ENCODE assay signal across 13 cellular contexts in the genomic region with DNA sequence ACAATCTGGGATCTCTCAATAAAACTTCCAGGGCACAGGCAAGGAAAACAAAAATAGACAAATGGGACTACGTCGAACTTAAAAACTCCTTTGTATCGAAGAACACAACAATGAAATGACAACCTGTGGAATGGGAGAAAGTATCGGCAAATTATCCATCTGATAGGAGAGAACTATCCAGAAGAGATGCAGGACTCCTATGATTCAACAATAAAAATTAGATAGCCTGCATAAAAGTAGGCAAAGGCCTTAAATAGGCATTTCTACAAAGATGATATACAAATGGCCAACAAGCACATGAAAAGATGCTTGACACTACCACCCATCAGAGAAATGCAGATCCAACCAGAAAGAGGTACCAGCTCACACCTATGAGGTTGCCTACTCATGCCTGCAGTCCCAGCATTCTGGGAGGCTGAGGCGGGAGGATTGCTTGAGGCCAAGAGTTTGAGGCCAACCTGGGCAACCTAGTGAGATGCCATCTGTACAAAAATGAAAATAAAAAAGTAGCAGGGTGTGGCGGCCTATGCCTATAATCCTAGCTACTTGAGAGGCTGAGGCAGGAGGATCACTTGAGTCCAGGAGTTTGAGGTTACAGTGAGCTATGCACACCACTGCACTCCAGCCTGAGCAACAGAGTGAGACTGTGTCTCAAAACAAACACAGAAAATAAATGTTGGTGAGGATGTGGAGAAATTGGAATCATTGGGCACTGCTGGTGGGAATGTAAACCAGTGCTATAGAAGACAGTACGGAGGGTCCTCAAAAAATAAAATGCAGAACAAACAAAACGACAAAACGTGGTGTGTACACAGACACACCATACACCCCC. TPM values are rescaled to one million over a fixed set of nuclear protein-coding genes. Genes with fewer than 3 reads are reported as not detected.
DNase-seq lines count a peak whose midpoint lies in the region; ATAC-seq and TF ChIP-seq lines count a peak whose summit lies in the region.
"Had no signal": no experiment of that assay in that cellular context is flagged by ENCODE, and none has a peak within 500 bp of the region (broad histone marks: within the 10 kb centered on the region; RNA-seq: fewer than 3 reads in every experiment).

No MANE protein-coding gene starts in this region.

- H3K9me3 ChIP-seq in gastroesophageal sphincter: no peaks in the 10 kb centered on the region
- no peaks in the 10 kb centered on the region for H3K9me3 ChIP-seq in stomach

- CTCF ChIA-PET in activated CD4-positive, alpha-beta T cell treated with anti-CD3 and anti-CD28 coated beads, Interleukin-2, amount 10 ng/mL, durations not matched to agents 7 days and 5 days (lab: Charles Lee): no interaction called here
- CTCF ChIA-PET in WTC11 (lab: Charles Lee): no interaction called here

- TF ChIP-seq EP300 in gastroesophageal sphincter (IDR thresholded peaks at IDR 0.05) (no peak), stomach (IDR thresholded peaks at IDR 0.05) (no peak)

- no peak overlapping the region for H3K4me3 Mint-ChIP-seq in activated CD4-positive, alpha-beta T cell treated with anti-CD3 and anti-CD28 coated beads, Interleukin-2, amount 10 ng/mL, durations not matched to agents 7 days and 5 days
- H3K4me3 Mint-ChIP-seq in WTC11: no peak overlapping the region

- H3K4me1 ChIP-seq in gastroesophageal sphincter (peaks cover 0 to 52% (median 44%) of the 10 kb centered on the region in 3 donors), stomach (peaks cover 27 to 53% (median 39%) of the 10 kb centered on the region in 4 donors)
- H3K4me1 ChIP-seq: parathyroid adenoma had no signal

- H3K36me3 ChIP-seq in gastroesophageal sphincter: no peaks in the 10 kb centered on the region
- no peaks in the 10 kb centered on the region for H3K36me3 ChIP-seq in stomach

- 76 to 91% methylated on average over 8 of the region's 9 CpGs for WGBS in gastroesophageal sphincter (ENCODE audit: low coverage in 1 of 2), 2 donors
- whole genome bisulfite sequencing in stomach, 5 donors: 61 to 76% (median 73%) methylated on average over 9 of the region's 9 CpGs

- TF ChIP-seq POLR2A in gastroesophageal sphincter (IDR thresholded peaks at IDR 0.05): no peak
- TF ChIP-seq POLR2A in stomach (IDR thresholded peaks at IDR 0.05): no peak

- ATAC-seq in WTC11 (no peak), gastroesophageal sphincter (peak; percentile 8), HG03039 (IDR thresholded peaks at IDR 0.05; ENCODE audit: unreplicated experiment) (no peak)
- ATAC-seq: esophagus mucosa had no signal

- H3K27me3 ChIP-seq in gastroesophageal sphincter (no peaks in the 10 kb centered on the region), stomach (no peaks in the 10 kb centered on the region)

- H3K27ac ChIP-seq in gastroesophageal sphincter (peak overlapping the region in 3 of 4 donors; percentile 48 to 84 (median 53)), stomach (peak overlapping the region in 4 of 5 donors; percentile 13 to 84 (median 69))
- H3K27ac ChIP-seq: KMS-11, parathyroid adenoma had no signal

- peaks cover 2% of the 10 kb centered on the region for H3K36me3 Mint-ChIP-seq in activated CD4-positive, alpha-beta T cell treated with anti-CD3 and anti-CD28 coated beads, Interleukin-2, amount 10 ng/mL, durations not matched to agents 7 days and 5 days (ENCODE audit: low read depth)
- H3K36me3 Mint-ChIP-seq in WTC11: no peaks in the 10 kb centered on the region

- intact Hi-C loops in stomach (cut with DNase I; ENCODE audit: low total_unique reads): no loop called here

- POLR2A ChIA-PET in activated CD4-positive, alpha-beta T cell treated with anti-CD3 and anti-CD28 coated beads, Interleukin-2, amount 10 ng/mL, durations not matched to agents 7 days and 5 days (lab: Charles Lee): no interaction called here
- POLR2A ChIA-PET in WTC11 (lab: Charles Lee): no interaction called here

- DNase-seq in activated CD4-positive, alpha-beta T cell treated with anti-CD3 and anti-CD28 coated beads, Interleukin-2, amount 10 ng/mL, durations not matched to agents 7 days and 5 days: no peak
- no peak for DNase-seq in activated CD4-positive, alpha-beta T cell treated with anti-CD3 and anti-CD28 coated beads for 1 hour
- no peak for DNase-seq in WTC11 (ENCODE audit: low spot score)
- DNase-seq in stomach: no peak
- no peak for DNase-seq in HuH-7.5 (ENCODE audit: low spot score)
- DNase-seq in RPMI8226: no peak
- DNase-seq: NCI-H2171 treated with DMSO at 0.1 percent for 48 hours, SHP77 treated with DMSO at 0.1 percent for 48 hours had no signal

- no peaks in the 10 kb centered on the region for H3K4me1 Mint-ChIP-seq in activated CD4-positive, alpha-beta T cell treated with anti-CD3 and anti-CD28 coated beads, Interleukin-2, amount 10 ng/mL, durations not matched to agents 7 days and 5 days
- no peaks in the 10 kb centered on the region for H3K4me1 Mint-ChIP-seq in WTC11

- no peak for TF ChIP-seq CTCF in WTC11 (IDR thresholded peaks at IDR 0.05)
- TF ChIP-seq CTCF in gastroesophageal sphincter (IDR thresholded peaks at IDR 0.05): no peak
- no peak for TF ChIP-seq CTCF in stomach (IDR thresholded peaks at IDR 0.05)

- no peak overlapping the region for H3K4me3 ChIP-seq in gastroesophageal sphincter
- H3K4me3 ChIP-seq in stomach: no peak overlapping the region

- H3K27ac Mint-ChIP-seq in activated CD4-positive, alpha-beta T cell treated with anti-CD3 and anti-CD28 coated beads, Interleukin-2, amount 10 ng/mL, durations not matched to agents 7 days and 5 days: peak overlapping the region; percentile 37
- 0 out of 2 replicates have a peak overlapping the region, but pooled peaks have one; percentile 5 for H3K27ac Mint-ChIP-seq in WTC11

- H3K27me3 Mint-ChIP-seq in activated CD4-positive, alpha-beta T cell treated with anti-CD3 and anti-CD28 coated beads, Interleukin-2, amount 10 ng/mL, durations not matched to agents 7 days and 5 days: no peaks in the 10 kb centered on the region
- no peaks in the 10 kb centered on the region for H3K27me3 Mint-ChIP-seq in WTC11 (ENCODE audit: low read depth)

- peaks cover 2% of the 10 kb centered on the region for H3K9me3 Mint-ChIP-seq in activated CD4-positive, alpha-beta T cell treated with anti-CD3 and anti-CD28 coated beads, Interleukin-2, amount 10 ng/mL, durations not matched to agents 7 days and 5 days
- H3K9me3 Mint-ChIP-seq in WTC11: no peaks in the 10 kb centered on the region; the same call in 1 of the 2 replicates

TF ChIP-seq in WTC11, 78 proteins besides CTCF, POLR2A, EP300 and RAD21:
- TF ChIP-seq ZNF121 (CRISPR knock-in tag; IDR thresholded peaks at IDR 0.05): 0 out of 2 replicates have a peak, but pooled peaks have one; percentile 16
- TF ChIP-seq ATF1 (CRISPR knock-in tag; IDR thresholded peaks at IDR 0.05): no peak
- peak; percentile 69 for TF ChIP-seq GTF2I (CRISPR knock-in tag; conservative IDR thresholded peaks at IDR 0.05)

RNA-seq across cellular contexts. Expression of gene TWIST2, which starts 21.6 kb away (rescaled TPM):
- not detected for total RNA-seq in activated CD4-positive, alpha-beta T cell treated with anti-CD3 and anti-CD28 coated beads, Interleukin-2, amount 10 ng/mL, durations not matched to agents 7 days and 5 days
- total RNA-seq in WTC11 (2021): 4.1 to 5.7 TPM (median 5.1 TPM) in 3 replicates
- 10 to 100 TPM; 17.7 to 69.6 (median 45.2) TPM for total RNA-seq in gastroesophageal sphincter
- 10 to 100 TPM in 3 of 5 donors, 1 to 10 TPM in 1, under 1 TPM in 1; 0.58 to 58.0 (median 22.8) TPM for total RNA-seq in stomach
- polyA plus RNA-seq in stomach: 10 to 100 TPM in 2 of 3 donors, 1 to 10 TPM in 1; 5.6 to 13.0 (median 11.6) TPM
